Comparison of ENCODE assay signal across 21 cellular contexts in the genomic region with DNA sequence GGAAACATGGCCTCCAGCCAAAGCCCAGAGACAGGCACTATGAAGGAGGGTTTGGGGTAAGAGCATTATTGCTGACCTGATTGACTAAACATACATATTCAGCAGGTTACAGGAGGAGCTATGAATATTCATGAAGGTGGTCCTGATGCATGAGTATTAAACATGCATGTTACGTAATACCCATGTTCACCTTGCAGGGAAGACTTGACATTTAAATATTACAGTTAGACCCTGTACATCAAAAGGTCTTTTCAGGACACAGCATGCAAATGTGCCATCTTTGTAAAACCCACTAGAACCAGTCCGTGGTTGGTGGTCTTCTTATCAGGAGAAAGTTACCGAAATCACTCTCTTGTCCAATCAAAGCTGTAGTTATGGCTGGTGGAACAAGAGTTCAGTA.
"Had no signal": no experiment of that assay in that cellular context is flagged by ENCODE, and none has a peak within 500 bp of the region (broad histone marks: within the 10 kb centered on the region; RNA-seq: fewer than 3 reads in every experiment).

No MANE protein-coding gene starts in this region.

- DNase-seq: activated B cell treated with CpG ODN at 0.5 μM for 24 hours; activated CD4-positive, alpha-beta memory T cell treated with anti-CD3 and anti-CD28 coated beads for 36 hours; activated CD4-positive, alpha-beta T cell treated with anti-CD3 and anti-CD28 coated beads for 4 hours; activated naive CD4-positive, alpha-beta T cell treated with anti-CD3 and anti-CD28 coated beads for 36 hours; activated T-cell treated with anti-CD3 and anti-CD28 coated beads, Interleukin-2, amount 50 U/mL, for 1 hour; aorta; brain microvascular endothelial cell; central memory CD4-positive, alpha-beta T cell; erythroblast; gastrocnemius medialis; heart left ventricle; left lung; mammary epithelial cell; ovary; sigmoid colon; stimulated activated CD4-positive, alpha-beta T cell treated with anti-CD3 and anti-CD28 coated beads, Interleukin-4, amount 100 ng/mL, for 24 hours; substantia nigra; T-helper 9 cell; tibial artery had no signal

- H3K9me3 ChIP-seq: gastrocnemius medialis, heart left ventricle, left lung, ovary, sigmoid colon, tibial artery had no signal

- FAIRE-seq: colon had no signal

- H3K27ac ChIP-seq: brain microvascular endothelial cell, gastrocnemius medialis, heart left ventricle, left lung, sigmoid colon, tibial artery had no signal

- H3K27me3 Mint-ChIP-seq: activated B cell treated with CpG ODN at 0.5 μM for 24 hours; activated CD4-positive, alpha-beta memory T cell treated with anti-CD3 and anti-CD28 coated beads for 36 hours; stimulated activated memory B cell treated with anti-CD40 and anti-IgM and Interleukin-4, amounts not matched to agents 10 μg/mL and 1 μg/mL and 100 μg/mL, for 72 hours had no signal

- H3K4me3 Mint-ChIP-seq: activated B cell treated with CpG ODN at 0.5 μM for 24 hours; activated CD4-positive, alpha-beta memory T cell treated with anti-CD3 and anti-CD28 coated beads for 36 hours; activated naive CD4-positive, alpha-beta T cell treated with anti-CD3 and anti-CD28 coated beads for 36 hours; stimulated activated memory B cell treated with anti-CD40 and anti-IgM and Interleukin-4, amounts not matched to agents 10 μg/mL and 1 μg/mL and 100 μg/mL, for 72 hours had no signal

- H3K4me1 Mint-ChIP-seq: activated B cell treated with CpG ODN at 0.5 μM for 24 hours; stimulated activated memory B cell treated with anti-CD40 and anti-IgM and Interleukin-4, amounts not matched to agents 10 μg/mL and 1 μg/mL and 100 μg/mL, for 72 hours had no signal

- H3K4me3 ChIP-seq: gastrocnemius medialis, heart left ventricle, left lung, ovary, sigmoid colon, tibial artery had no signal

- H3K4me1 ChIP-seq: gastrocnemius medialis, left lung, tibial artery had no signal

- H3K27ac Mint-ChIP-seq: activated B cell treated with CpG ODN at 0.5 μM for 24 hours; activated CD4-positive, alpha-beta memory T cell treated with anti-CD3 and anti-CD28 coated beads for 36 hours; activated naive CD4-positive, alpha-beta T cell treated with anti-CD3 and anti-CD28 coated beads for 36 hours; stimulated activated memory B cell treated with anti-CD40 and anti-IgM and Interleukin-4, amounts not matched to agents 10 μg/mL and 1 μg/mL and 100 μg/mL, for 72 hours had no signal

- ATAC-seq: gastrocnemius medialis; heart left ventricle; left lung; stimulated activated memory B cell treated with anti-CD40 and anti-IgM and Interleukin-4, amounts not matched to agents 10 μg/mL and 1 μg/mL and 100 μg/mL, for 72 hours had no signal

- H3K9me3 Mint-ChIP-seq: activated B cell treated with CpG ODN at 0.5 μM for 24 hours; activated CD4-positive, alpha-beta memory T cell treated with anti-CD3 and anti-CD28 coated beads for 36 hours; activated naive CD4-positive, alpha-beta T cell treated with anti-CD3 and anti-CD28 coated beads for 36 hours; stimulated activated memory B cell treated with anti-CD40 and anti-IgM and Interleukin-4, amounts not matched to agents 10 μg/mL and 1 μg/mL and 100 μg/mL, for 72 hours had no signal

- H3K36me3 ChIP-seq: ovary had no signal

- H3K27me3 ChIP-seq: brain microvascular endothelial cell, gastrocnemius medialis, heart left ventricle, left lung, sigmoid colon, tibial artery had no signal
